ENCODE assay signal across 6 cellular contexts in genomic region chr13:93339550-93339949, GRCh38.
"Had no signal": no experiment of that assay in that cellular context is flagged by ENCODE, and none has a peak within 500 bp of the region (broad histone marks: within the 10 kb centered on the region; RNA-seq: fewer than 3 reads in every experiment).

No MANE protein-coding gene starts in this region.

- FAIRE-seq: H1, HepG2 had no signal

- H3K4me3 ChIP-seq: GM23338 had no signal

- H3K27ac ChIP-seq: HL-60 had no signal

- DNase-seq: H9, KBM-7 had no signal

- H2AFZ ChIP-seq: GM23338 had no signal

- H3K4me2 ChIP-seq: GM23338 had no signal

- ATAC-seq: GM23338, HepG2 had no signal
